1 cellular context compared by ENCODE assay signal in the genomic region with DNA sequence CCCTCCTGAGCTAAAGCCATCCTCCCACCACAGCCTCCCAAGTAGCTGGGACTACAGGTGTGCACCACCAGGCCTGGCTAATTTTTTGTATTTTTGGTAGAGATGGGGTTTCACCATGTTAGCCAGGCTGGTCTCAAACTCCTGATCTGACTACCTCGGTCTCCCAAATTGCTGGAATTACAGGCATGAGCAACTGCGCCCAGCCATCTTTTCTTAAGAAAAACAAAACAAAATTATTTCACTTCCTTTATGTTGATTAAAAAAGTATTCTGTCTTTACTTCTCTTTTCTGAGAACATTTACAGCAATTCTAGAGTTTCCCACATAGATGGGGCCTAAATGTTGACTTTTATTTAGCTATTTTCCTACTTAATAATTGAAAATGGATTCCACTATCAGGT. TPM values are rescaled to one million over a fixed set of nuclear protein-coding genes. Genes with fewer than 3 reads are reported as not detected.
"Had no signal": no experiment of that assay in that cellular context is flagged by ENCODE, and none has a peak within 500 bp of the region (broad histone marks: within the 10 kb centered on the region; RNA-seq: fewer than 3 reads in every experiment).

No MANE protein-coding gene starts in this region.

RNA-seq across cellular contexts. Expression of a gene that starts 36.4 kb away (rescaled TPM):
- polyA plus RNA-seq: immature natural killer cell had no signal
